8 cellular contexts compared by ENCODE assay signal in the genomic region with DNA sequence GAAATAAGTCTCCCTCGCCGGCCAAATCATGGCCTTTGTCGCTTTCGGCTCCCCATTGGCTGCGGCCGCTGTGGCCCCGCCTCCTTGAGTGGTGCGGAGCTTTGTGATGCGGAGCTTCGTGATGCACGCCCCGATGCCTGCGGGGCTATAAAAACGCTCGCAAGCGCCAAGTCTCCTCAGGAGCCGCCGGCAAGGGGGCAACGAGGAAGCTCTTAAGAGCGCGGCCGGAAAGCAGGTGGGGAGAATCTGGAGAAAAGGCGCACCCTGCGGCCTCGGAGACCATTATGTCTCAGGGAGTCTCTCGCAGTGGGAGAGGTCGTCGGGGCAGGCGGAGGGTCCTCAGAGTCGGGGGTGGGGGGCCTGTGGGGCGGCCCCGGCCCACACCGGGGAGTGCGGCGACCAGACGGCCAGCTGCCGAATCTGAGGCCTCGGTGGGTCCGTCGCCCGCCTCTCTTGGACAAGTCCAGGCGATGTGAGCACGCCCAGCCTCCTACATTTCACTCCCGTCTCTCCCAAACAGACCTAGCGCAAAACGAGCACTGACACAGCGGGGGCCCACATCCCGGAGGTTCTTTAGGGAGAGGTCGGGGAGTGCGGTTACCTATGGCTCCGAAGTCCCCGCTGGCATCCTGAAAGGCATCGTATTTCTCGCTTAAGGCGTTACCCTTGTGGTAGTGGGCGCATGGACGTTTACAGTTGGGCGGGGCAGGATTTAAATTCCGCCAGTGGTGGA. TPM values are rescaled to one million over a fixed set of nuclear protein-coding genes. Genes with fewer than 3 reads are reported as not detected.
DNase-seq lines count a peak whose midpoint lies in the region; ATAC-seq, FAIRE-seq and TF ChIP-seq lines count a peak whose summit lies in the region.

A gene with protein sequence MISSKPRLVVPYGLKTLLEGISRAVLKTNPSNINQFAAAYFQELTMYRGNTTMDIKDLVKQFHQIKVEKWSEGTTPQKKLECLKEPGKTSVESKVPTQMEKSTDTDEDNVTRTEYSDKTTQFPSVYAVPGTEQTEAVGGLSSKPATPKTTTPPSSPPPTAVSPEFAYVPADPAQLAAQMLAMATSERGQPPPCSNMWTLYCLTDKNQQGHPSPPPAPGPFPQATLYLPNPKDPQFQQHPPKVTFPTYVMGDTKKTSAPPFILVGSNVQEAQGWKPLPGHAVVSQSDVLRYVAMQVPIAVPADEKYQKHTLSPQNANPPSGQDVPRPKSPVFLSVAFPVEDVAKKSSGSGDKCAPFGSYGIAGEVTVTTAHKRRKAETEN (plus strand): TSS at position 179 of the 733 bp plus-strand sequence. CDS start 4,053 bp downstream, outside the sequence.

- no peaks in the 10 kb centered on the region for H3K27me3 ChIP-seq in smooth muscle cell (ENCODE audit: low read depth)

- peak within 1 kb of the TSS; percentile 64 for H3K4me3 ChIP-seq in smooth muscle cell

- no peak for TF ChIP-seq CTCF in smooth muscle cell (IDR thresholded peaks at IDR 0.05; ENCODE audit: borderline replicate concordance, insufficient read depth, poor library complexity, severe bottlenecking)

- H3K27ac ChIP-seq in smooth muscle cell (ENCODE audit: low read depth) = peak within 1 kb of the TSS; percentile 11

- H3K9ac ChIP-seq in smooth muscle cell (ENCODE audit: low read depth) = peak within 1 kb of the TSS; percentile 46

- H3F3A ChIP-seq in smooth muscle cell (ENCODE audit: low read depth) = no peaks in the 10 kb centered on the region

- H3K4me2 ChIP-seq in smooth muscle cell = peak within 1 kb of the TSS; percentile 93

- no peaks in the 10 kb centered on the region for H3K4me1 ChIP-seq in smooth muscle cell (ENCODE audit: low read depth)

- H3K9me3 ChIP-seq in smooth muscle cell (replicated peaks; ENCODE audit: low read depth) = no peaks in the 10 kb centered on the region

- WGBS in smooth muscle cell (ENCODE audit: low lambda C conversion rate) = 1% methylated on average over 53 of the region's 59 CpGs

- no peaks in the 10 kb centered on the region for H4K20me1 ChIP-seq in smooth muscle cell (ENCODE audit: low read depth)

- peak within 1 kb of the TSS; percentile 45 for H2AFZ ChIP-seq in smooth muscle cell (ENCODE audit: low read depth)

- H3K36me3 ChIP-seq in smooth muscle cell (ENCODE audit: low read depth) = no peaks in the 10 kb centered on the region

- peak; percentile 93 for TF ChIP-seq POLR2A in H54 (IDR thresholded peaks at IDR 0.05; ENCODE audit: low read depth, low read length)

- DNase-seq in G401 (ENCODE audit: low spot score) (peak; percentile 61), H54 (ENCODE audit: insufficient read length, low spot score) (peak; percentile 60), NCI-H1436 (lab: John Stamatoyannopoulos, UW) (peak; percentile 87), inferior parietal cortex (ENCODE audit: extremely low spot score) (peak; percentile 85), smooth muscle cell (lab: John Stamatoyannopoulos, UW; ENCODE audit: unreplicated experiment) (peak; percentile 52), KG1 (lab: John Stamatoyannopoulos, UW) (no peak)
- peak; percentile 67 for DNase-seq in central memory CD4-positive, alpha-beta T cell

- FAIRE-seq in H54 (lab: Jason Lieb, UNC) = peak; percentile 23

- in situ Hi-C loops in G401 (cut with HindIII; ENCODE audit: low sequenced_read_pairs) = no loop called here

- no peaks in the 10 kb centered on the region for H3K79me2 ChIP-seq in smooth muscle cell (ENCODE audit: low read depth)

- peak; percentile 92 to 94 for ATAC-seq in activated CD4-positive, CD25-positive, alpha-beta regulatory T cell treated with anti-CD3 and anti-CD28 coated beads, Interleukin-2, amount 50 U/mL, for 24 hours

RNA-seq across cellular contexts. Expression of the gene that starts here (rescaled TPM):
- total RNA-seq in G401 (2014; rRNA removed; shearing (Covaris generic)) = 0.41 TPM in 1 of 2 replicates, not detected in the other
- 4.0 and 5.1 TPM in 2 replicates for total RNA-seq in smooth muscle cell
- 7.0 and 9.9 TPM in 2 replicates for polyA plus RNA-seq in smooth muscle cell

Comparison
In these comparisons a context has a peak if more than half of its experiments do, and no peak if none do; other contexts are left out.
1. Peak in DNase-seq in G401; RNA of the gene not detected or under 1 TPM.